ENCODE assay signal across 8 cellular contexts in the genomic region with DNA sequence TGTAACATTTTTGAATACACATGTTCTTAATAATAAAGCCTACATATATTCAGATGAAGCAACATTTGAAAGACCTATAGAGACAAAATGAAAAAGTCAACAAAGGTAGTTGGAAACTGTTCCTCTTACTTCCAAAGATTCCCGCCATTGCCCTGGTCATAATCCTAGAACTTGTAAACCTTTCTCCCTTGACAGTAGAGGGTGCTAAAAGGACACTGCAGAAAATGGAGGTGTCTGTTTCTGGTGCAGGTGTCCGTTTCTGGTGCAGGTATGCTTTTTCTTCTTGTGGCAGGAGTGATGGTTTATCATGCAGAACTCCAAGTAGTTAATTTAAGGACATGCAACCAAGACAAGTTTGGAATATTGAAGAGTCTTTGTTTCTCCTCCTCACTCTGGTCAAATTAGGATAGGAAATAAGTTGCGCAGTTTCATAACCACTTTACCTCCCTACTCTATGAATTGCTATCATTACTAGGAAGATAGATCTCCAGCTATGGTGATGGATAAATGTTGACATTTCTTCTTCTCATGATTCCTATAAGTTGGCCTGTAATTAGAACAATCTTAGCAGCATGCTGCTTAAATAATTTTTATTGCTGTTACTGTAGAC. TPM values are rescaled to one million over a fixed set of nuclear protein-coding genes. Genes with fewer than 3 reads are reported as not detected.
DNase-seq lines count a peak whose midpoint lies in the region; TF ChIP-seq lines count a peak whose summit lies in the region.

No MANE protein-coding gene starts in this region.

- no peak overlapping the region for H3K4me3 ChIP-seq in H7 (ENCODE audit: insufficient read depth, low read depth, low read length)
- no peak overlapping the region for H3K4me3 ChIP-seq in cardiac fibroblast (replicated peaks in 1 of 2; ENCODE audit: low read depth in 2 of 2, low read length in 2 of 2)
- H3K4me3 ChIP-seq in osteoblast (ENCODE audit: insufficient read depth, low read length): no peak overlapping the region
- no peak overlapping the region for H3K4me3 ChIP-seq in uterus

- H3K36me3 ChIP-seq in H7 (replicated peaks; ENCODE audit: control insufficient read depth, insufficient read depth, low read length) (no peaks in the 10 kb centered on the region), osteoblast (ENCODE audit: insufficient read depth, low read length) (no peaks in the 10 kb centered on the region), uterus (no peaks in the 10 kb centered on the region)

- intact Hi-C loops in uterus (cut with DNase I; ENCODE audit: low total_unique reads): no loop called here

- H2AFZ ChIP-seq in osteoblast (ENCODE audit: low read length): no peak overlapping the region

- H4K20me1 ChIP-seq in osteoblast (ENCODE audit: insufficient read depth, low read length): no peaks in the 10 kb centered on the region

- H3K9me3 ChIP-seq in osteoblast (ENCODE audit: low read depth, low read length): no peaks in the 10 kb centered on the region
- H3K9me3 ChIP-seq in uterus: no peaks in the 10 kb centered on the region

- no peak for TF ChIP-seq POLR2A in uterus (IDR thresholded peaks at IDR 0.05)

- H3K27ac ChIP-seq in osteoblast (ENCODE audit: low read depth, low read length) (no peak overlapping the region), uterus (no peak overlapping the region)

- H3K27me3 ChIP-seq in H7 (ENCODE audit: control insufficient read depth, insufficient read depth, low read length): no peaks in the 10 kb centered on the region
- no peaks in the 10 kb centered on the region for H3K27me3 ChIP-seq in osteoblast (ENCODE audit: insufficient read depth, low read length)
- no peaks in the 10 kb centered on the region for H3K27me3 ChIP-seq in uterus

- H3K79me2 ChIP-seq in osteoblast (ENCODE audit: insufficient read depth, low read length): no peaks in the 10 kb centered on the region

- H3K4me2 ChIP-seq in osteoblast (ENCODE audit: insufficient read depth, low read length): no peak overlapping the region

- in situ Hi-C loops in G401 (cut with HindIII; ENCODE audit: low sequenced_read_pairs): no loop called here

- H3K4me1 ChIP-seq in osteoblast (ENCODE audit: insufficient read depth, low read length) (no peaks in the 10 kb centered on the region), uterus (no peaks in the 10 kb centered on the region)

- TF ChIP-seq CTCF in cardiac fibroblast (IDR thresholded peaks at IDR 0.05; ENCODE audit: low read depth, low read length): peak; percentile 50
- peak; percentile 48 for TF ChIP-seq CTCF in osteoblast (IDR thresholded peaks at IDR 0.05; ENCODE audit: extremely low read depth, low read depth, low read length)
- TF ChIP-seq CTCF in uterus (IDR thresholded peaks at IDR 0.05): peak in 1 of 4 experiments; percentile 10

- DNase-seq in G401 (ENCODE audit: low spot score) (peak; percentile 19), H7 (peak; percentile 10), NCI-H2029 treated with DMSO at 0.1 percent for 48 hours (lab: John Stamatoyannopoulos, UW) (peak; percentile 70), cardiac fibroblast (ENCODE audit: low read depth in 2 of 2) (peak; percentile 14 to 35), osteoblast (ENCODE audit: insufficient read length, low spot score, missing footprints) (peak; percentile 8), uterus (no peak), ureter (ENCODE audit: low spot score) (no peak), T-helper 1 cell (no peak)

RNA-seq across cellular contexts. Expression of gene FAM174A, which starts 56.0 kb away (rescaled TPM):
- 6.1 and 13.5 TPM in 2 replicates for total RNA-seq in G401 (2014; rRNA removed; shearing (Covaris generic))
- total RNA-seq in H7 (2014; rRNA removed; shearing (Covaris generic)): 5.2 and 10.2 TPM in 2 replicates
- total RNA-seq in osteoblast: 16.5 and 22.1 TPM in 2 replicates
- total RNA-seq in uterus: 10 to 100 TPM in 2 of 4 donors, 1 to 10 TPM in 2; 8.2 to 20.9 (median 9.9) TPM
- total RNA-seq in ureter: 13.3 TPM

Comparison
In these comparisons a context has a peak if more than half of its experiments do, and no peak if none do; other contexts are left out.
1. DNase-seq: peak in G401 (single experiment), H7 (single experiment), NCI-H2029 treated with DMSO at 0.1 percent for 48 hours (single experiment), cardiac fibroblast (2 of 2) and osteoblast (single experiment); none in uterus (0 of 2), ureter (single experiment) and T-helper 1 cell (0 of 5).